In genomic region chr18:22680968-22681367, GRCh38 we compare ENCODE assay signal across 27 cellular contexts.
"Had no signal": no experiment of that assay in that cellular context is flagged by ENCODE, and none has a peak within 500 bp of the region (broad histone marks: within the 10 kb centered on the region; RNA-seq: fewer than 3 reads in every experiment).

No MANE protein-coding gene starts in this region.

- H3K9me3 ChIP-seq: left lung, lower lobe of right lung, ovary, right atrium auricular region, stomach, testis, thyroid gland, transverse colon, upper lobe of left lung had no signal

- H3K4me1 ChIP-seq: testis, thyroid gland had no signal

- H3K4me1 Mint-ChIP-seq: immature natural killer cell; naive B cell; natural killer cell; stimulated activated naive B cell treated with anti-CD40 and anti-IgM and Interleukin-4, amounts not matched to agents 10 μg/mL and 1 μg/mL and 100 μg/mL, for 72 hours had no signal

- H3K27me3 ChIP-seq: left lung, ovary, right atrium auricular region, stomach, testis, thyroid gland, transverse colon, upper lobe of left lung had no signal

- DNase-seq: hypothalamus; immature natural killer cell; kidney; left colon; left lung; lower lobe of right lung; mammary epithelial cell; mesenchymal stem cell; naive B cell; natural killer cell; ovary; stimulated activated CD4-positive, alpha-beta T cell treated with anti-CD3 and anti-CD28 coated beads, Interleukin-12 subunit alpha, Interleukin-12 subunit beta, amount 100 ng/mL, for 4 hours; stimulated activated CD4-positive, alpha-beta T cell treated with anti-CD3 and anti-CD28 coated beads, Interleukin-15, amount 100 ng/mL, for 24 hours; stimulated activated CD4-positive, alpha-beta T cell treated with anti-CD3 and anti-CD28 coated beads, Interleukin-2, amount 100 ng/mL, for 24 hours; stimulated activated CD4-positive, alpha-beta T cell treated with anti-CD3 and anti-CD28 coated beads, Interleukin-4, amount 100 ng/mL, for 1 hour; stimulated activated naive B cell treated with anti-CD40 and anti-IgM and Interleukin-4, amounts not matched to agents 10 μg/mL and 1 μg/mL and 100 μg/mL, for 72 hours; stimulated activated naive CD8-positive, alpha-beta T cell treated with anti-CD3 and anti-CD28 coated beads, Interleukin-15, Interleukin-2, amounts not matched to agents 100 U/mL and 50 U/mL, for 24 hours; stomach; testis; thyroid gland; transverse colon; upper lobe of left lung had no signal

- H3K4me3 Mint-ChIP-seq: immature natural killer cell; naive B cell; natural killer cell; stimulated activated naive B cell treated with anti-CD40 and anti-IgM and Interleukin-4, amounts not matched to agents 10 μg/mL and 1 μg/mL and 100 μg/mL, for 72 hours had no signal

- H3K9me3 Mint-ChIP-seq: immature natural killer cell; naive B cell; natural killer cell; stimulated activated naive B cell treated with anti-CD40 and anti-IgM and Interleukin-4, amounts not matched to agents 10 μg/mL and 1 μg/mL and 100 μg/mL, for 72 hours had no signal

- FAIRE-seq: islet of Langerhans, kidney had no signal

- H3K36me3 Mint-ChIP-seq: immature natural killer cell; naive B cell; natural killer cell; stimulated activated naive B cell treated with anti-CD40 and anti-IgM and Interleukin-4, amounts not matched to agents 10 μg/mL and 1 μg/mL and 100 μg/mL, for 72 hours had no signal

- H3K27ac ChIP-seq: left lung, lower lobe of right lung, ovary, right atrium auricular region, skin epidermis, testis, thyroid gland, upper lobe of left lung had no signal

- H3K4me3 ChIP-seq: left lung, lower lobe of right lung, ovary, right atrium auricular region, skin epidermis, stomach, testis, thyroid gland, transverse colon, upper lobe of left lung had no signal

- H3K36me3 ChIP-seq: left lung, lower lobe of right lung, ovary, right atrium auricular region, stomach, thyroid gland, transverse colon, upper lobe of left lung had no signal

- ATAC-seq: left colon; lower lobe of right lung; natural killer cell; sciatic nerve; stimulated activated naive B cell treated with anti-CD40 and anti-IgM and Interleukin-4, amounts not matched to agents 10 μg/mL and 1 μg/mL and 100 μg/mL, for 72 hours; stimulated activated naive CD8-positive, alpha-beta T cell treated with anti-CD3 and anti-CD28 coated beads, Interleukin-15, Interleukin-2, amounts not matched to agents 100 U/mL and 50 U/mL, for 24 hours had no signal

- H3K27ac Mint-ChIP-seq: immature natural killer cell; naive B cell; natural killer cell; progenitor cell of endocrine pancreas; stimulated activated naive B cell treated with anti-CD40 and anti-IgM and Interleukin-4, amounts not matched to agents 10 μg/mL and 1 μg/mL and 100 μg/mL, for 72 hours had no signal
